Comparison of ENCODE assay signal across 13 cellular contexts in the genomic region with DNA sequence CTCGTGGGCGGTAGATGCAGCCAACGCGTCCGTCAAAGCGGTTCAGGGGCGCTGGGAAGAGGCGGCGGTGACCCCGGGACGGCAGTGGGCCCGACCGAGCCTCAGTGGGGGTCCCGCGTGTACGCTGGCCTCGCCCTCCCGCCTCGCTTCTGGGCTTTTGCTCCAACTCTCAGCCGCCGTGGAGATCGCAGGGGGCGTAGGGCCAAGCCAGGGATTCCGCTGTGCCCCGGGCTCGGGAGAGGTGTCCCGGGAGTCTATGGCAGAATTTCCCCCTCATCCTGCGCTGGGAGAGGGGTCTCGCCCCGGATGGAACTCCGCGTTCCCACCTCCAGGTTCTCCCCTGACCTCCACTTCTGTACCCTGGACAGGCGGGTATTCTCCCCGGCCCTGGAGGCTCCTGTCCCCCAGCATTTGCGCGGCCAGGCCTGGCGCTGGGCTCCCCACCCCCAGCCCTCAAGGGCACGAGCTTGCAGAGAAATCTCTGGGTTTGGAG.
DNase-seq lines count a peak whose midpoint lies in the region; ATAC-seq, FAIRE-seq and TF ChIP-seq lines count a peak whose summit lies in the region.
"Had no signal": no experiment of that assay in that cellular context is flagged by ENCODE, and none has a peak within 500 bp of the region (broad histone marks: within the 10 kb centered on the region; RNA-seq: fewer than 3 reads in every experiment).

No MANE protein-coding gene starts in this region.

- no peak for TF ChIP-seq RAD21 in K562 (CRISPR knock-in tag; conservative IDR thresholded peaks at IDR 0.05 in 1 of 2, IDR thresholded peaks at IDR 0.05 in 1 of 2)

- CTCF ChIA-PET in activated CD8-positive, alpha-beta T cell treated with anti-CD3 and anti-CD28 coated beads for 36 hours (lab: Charles Lee) = interaction anchor here (1.0 to 1.2 kb wide), 2 partner anchors 67 to 130 kb away, joined by 3 read pairs; no protein-coding TSS in a partner anchor
- CTCF ChIA-PET in activated CD8-positive, alpha-beta T cell treated with anti-CD3 and anti-CD28 coated beads, Interleukin-2, amount 10 ng/mL, durations not matched to agents 7 days and 5 days (lab: Charles Lee) = no interaction called here
- CTCF ChIA-PET in K562 (lab: Yijun Ruan, JAX; ENCODE audit: low intra/inter-chr PET ratio) = interaction anchor here (1.4 kb wide), 1 partner anchor 349 kb away, joined by 4 read pairs; no protein-coding TSS in a partner anchor
- CTCF ChIA-PET in activated CD8-positive, alpha-beta memory T cell treated with anti-CD3 and anti-CD28 coated beads, Interleukin-2, amount 10 ng/mL, durations not matched to agents 7 days and 5 days (lab: Charles Lee) = no interaction called here

- H3K36me3 ChIP-seq in K562 (ENCODE audit: control insufficient read depth, insufficient read depth, low read length) = no peaks in the 10 kb centered on the region
- H3K36me3 ChIP-seq in stomach = no peaks in the 10 kb centered on the region
- H3K36me3 ChIP-seq: gastrocnemius medialis had no signal

- H3K4me3 Mint-ChIP-seq in activated CD8-positive, alpha-beta T cell treated with anti-CD3 and anti-CD28 coated beads for 36 hours = no peak overlapping the region
- no peak overlapping the region for H3K4me3 Mint-ChIP-seq in activated CD8-positive, alpha-beta T cell treated with anti-CD3 and anti-CD28 coated beads, Interleukin-2, amount 10 ng/mL, durations not matched to agents 7 days and 5 days
- no peak overlapping the region for H3K4me3 Mint-ChIP-seq in activated CD8-positive, alpha-beta memory T cell treated with anti-CD3 and anti-CD28 coated beads, Interleukin-2, amount 10 ng/mL, durations not matched to agents 7 days and 5 days

- POLR2A ChIA-PET in activated CD8-positive, alpha-beta T cell treated with anti-CD3 and anti-CD28 coated beads for 36 hours (lab: Charles Lee) = no interaction called here
- POLR2A ChIA-PET in activated CD8-positive, alpha-beta T cell treated with anti-CD3 and anti-CD28 coated beads, Interleukin-2, amount 10 ng/mL, durations not matched to agents 7 days and 5 days (lab: Charles Lee) = no interaction called here
- POLR2A ChIA-PET in K562 (lab: Yijun Ruan, JAX) = interaction anchor here (0.5 to 1.4 kb wide), 2 partner anchors 10 to 22 kb away, joined by 3 to 4 read pairs; no protein-coding TSS in a partner anchor

- H3K36me3 Mint-ChIP-seq in activated CD8-positive, alpha-beta T cell treated with anti-CD3 and anti-CD28 coated beads for 36 hours (ENCODE audit: low read depth) = no peaks in the 10 kb centered on the region
- H3K36me3 Mint-ChIP-seq in activated CD8-positive, alpha-beta T cell treated with anti-CD3 and anti-CD28 coated beads, Interleukin-2, amount 10 ng/mL, durations not matched to agents 7 days and 5 days (ENCODE audit: low read depth) = no peaks in the 10 kb centered on the region
- H3K36me3 Mint-ChIP-seq in activated CD8-positive, alpha-beta memory T cell treated with anti-CD3 and anti-CD28 coated beads, Interleukin-2, amount 10 ng/mL, durations not matched to agents 7 days and 5 days = no peaks in the 10 kb centered on the region

- no peak overlapping the region for H3K27ac Mint-ChIP-seq in activated CD8-positive, alpha-beta T cell treated with anti-CD3 and anti-CD28 coated beads for 36 hours
- H3K27ac Mint-ChIP-seq in activated CD8-positive, alpha-beta T cell treated with anti-CD3 and anti-CD28 coated beads, Interleukin-2, amount 10 ng/mL, durations not matched to agents 7 days and 5 days = no peak overlapping the region
- H3K27ac Mint-ChIP-seq in activated CD8-positive, alpha-beta memory T cell treated with anti-CD3 and anti-CD28 coated beads, Interleukin-2, amount 10 ng/mL, durations not matched to agents 7 days and 5 days = no peak overlapping the region
- H3K27ac Mint-ChIP-seq: naive B cell had no signal

- H4K20me1 ChIP-seq in K562 (replicated peaks; ENCODE audit: control insufficient read depth, insufficient read depth, low read length) = peaks cover 22% of the 10 kb centered on the region

- TF ChIP-seq POLR2A in K562 (conservative IDR thresholded peaks at IDR 0.05) (no peak), stomach (IDR thresholded peaks at IDR 0.05) (no peak)

- H3K4me1 Mint-ChIP-seq in activated CD8-positive, alpha-beta T cell treated with anti-CD3 and anti-CD28 coated beads for 36 hours (ENCODE audit: low read depth) = peaks cover 19% of the 10 kb centered on the region
- no peaks in the 10 kb centered on the region for H3K4me1 Mint-ChIP-seq in activated CD8-positive, alpha-beta T cell treated with anti-CD3 and anti-CD28 coated beads, Interleukin-2, amount 10 ng/mL, durations not matched to agents 7 days and 5 days (ENCODE audit: low read depth)
- peaks cover 2% of the 10 kb centered on the region for H3K4me1 Mint-ChIP-seq in activated CD8-positive, alpha-beta memory T cell treated with anti-CD3 and anti-CD28 coated beads, Interleukin-2, amount 10 ng/mL, durations not matched to agents 7 days and 5 days

- H3K4me1 ChIP-seq in K562 (replicated peaks in 1 of 2; ENCODE audit: control insufficient read depth in 2 of 2, insufficient read depth in 2 of 2, low read length in 2 of 2) = peaks cover 0 to 16% of the 10 kb centered on the region in 2 experiments; a peak in 2 of 5 replicates
- H3K4me1 ChIP-seq in stomach = peaks cover 11 to 21% (median 18%) of the 10 kb centered on the region in 4 donors

- TF ChIP-seq EP300 in K562 (IDR thresholded peaks at IDR 0.05; ENCODE audit: low read length) (no peak), stomach (IDR thresholded peaks at IDR 0.05) (no peak)

- H3K9me3 Mint-ChIP-seq in activated CD8-positive, alpha-beta T cell treated with anti-CD3 and anti-CD28 coated beads for 36 hours = no peaks in the 10 kb centered on the region
- H3K9me3 Mint-ChIP-seq in activated CD8-positive, alpha-beta T cell treated with anti-CD3 and anti-CD28 coated beads, Interleukin-2, amount 10 ng/mL, durations not matched to agents 7 days and 5 days (ENCODE audit: insufficient read depth) = no peaks in the 10 kb centered on the region
- no peaks in the 10 kb centered on the region for H3K9me3 Mint-ChIP-seq in activated CD8-positive, alpha-beta memory T cell treated with anti-CD3 and anti-CD28 coated beads, Interleukin-2, amount 10 ng/mL, durations not matched to agents 7 days and 5 days (ENCODE audit: low read depth)

- no peak overlapping the region for H3K4me3 ChIP-seq in K562
- peak overlapping the region; percentile 27 to 45 (median 37) for H3K4me3 ChIP-seq in stomach

- DNase-seq in activated CD8-positive, alpha-beta T cell treated with anti-CD3 and anti-CD28 coated beads for 36 hours = no peak
- no peak for DNase-seq in activated CD8-positive, alpha-beta T cell treated with anti-CD3 and anti-CD28 coated beads, Interleukin-2, amount 10 ng/mL, durations not matched to agents 7 days and 5 days
- DNase-seq in K562 (ENCODE audit: extremely low read depth in 1 of 4, low spot score in 3 of 4) (no peak), left kidney (ENCODE audit: low read depth, low spot score) (peak; percentile 29), stomach (no peak)
- DNase-seq in activated CD8-positive, alpha-beta memory T cell treated with anti-CD3 and anti-CD28 coated beads, Interleukin-2, amount 10 ng/mL, durations not matched to agents 7 days and 5 days = no peak
- DNase-seq: activated effector memory CD4-positive, alpha-beta T cell treated with Interleukin-2 at 50 U/mL for 16 hours; gastrocnemius medialis; NCI-H2029 treated with DMSO at 0.1 percent for 48 hours had no signal

- FAIRE-seq in K562 (lab: Jason Lieb, UNC) = no peak
- FAIRE-seq: colon had no signal

- peaks cover 61% of the 10 kb centered on the region for H3K27me3 Mint-ChIP-seq in activated CD8-positive, alpha-beta T cell treated with anti-CD3 and anti-CD28 coated beads for 36 hours
- peaks cover 57% of the 10 kb centered on the region for H3K27me3 Mint-ChIP-seq in activated CD8-positive, alpha-beta T cell treated with anti-CD3 and anti-CD28 coated beads, Interleukin-2, amount 10 ng/mL, durations not matched to agents 7 days and 5 days (ENCODE audit: low read depth)
- H3K27me3 Mint-ChIP-seq in activated CD8-positive, alpha-beta memory T cell treated with anti-CD3 and anti-CD28 coated beads, Interleukin-2, amount 10 ng/mL, durations not matched to agents 7 days and 5 days = peaks cover 52% of the 10 kb centered on the region

- WGBS in K562 (ENCODE audit: insufficient coverage, low coverage, missing lambda C conversion rate) = 36% methylated on average over 28 of the region's 38 CpGs
- WGBS in stomach, 5 donors = 2 to 10% (median 4%) methylated on average over 9 to 38 of the region's 38 CpGs

- H3K9me3 ChIP-seq in K562 (replicated peaks; ENCODE audit: control insufficient read depth, insufficient read depth, low read depth, low read length) = no peaks in the 10 kb centered on the region
- H3K9me3 ChIP-seq in stomach = peaks cover 0 to 10% (median 0%) of the 10 kb centered on the region in 4 donors
- H3K9me3 ChIP-seq: gastrocnemius medialis had no signal

- peak; percentile 7 for ATAC-seq in activated CD8-positive, alpha-beta T cell treated with anti-CD3 and anti-CD28 coated beads for 36 hours
- ATAC-seq in activated CD8-positive, alpha-beta T cell treated with anti-CD3 and anti-CD28 coated beads, Interleukin-2, amount 10 ng/mL, durations not matched to agents 7 days and 5 days = no peak
- peak; percentile 6; the same call in 2 of the 3 replicates for ATAC-seq in K562
- ATAC-seq in GM19023 (IDR thresholded peaks at IDR 0.05; ENCODE audit: unreplicated experiment) = no peak
- ATAC-seq in activated CD8-positive, alpha-beta memory T cell treated with anti-CD3 and anti-CD28 coated beads, Interleukin-2, amount 10 ng/mL, durations not matched to agents 7 days and 5 days = no peak
- ATAC-seq in HG03095 (IDR thresholded peaks at IDR 0.05; ENCODE audit: unreplicated experiment) = no peak
- ATAC-seq: gastrocnemius medialis had no signal

- in situ Hi-C loops in K562 (cut with MboI) = no loop called here

- H3K4me2 ChIP-seq in K562 (ENCODE audit: insufficient read depth, low read length) = no peak overlapping the region

- peaks cover 39 to 69% of the 10 kb centered on the region in 2 experiments for H3K27me3 ChIP-seq in K562 (ENCODE audit: control insufficient read depth in 2 of 2, insufficient read depth in 2 of 2, low read length in 2 of 2)
- H3K27me3 ChIP-seq in stomach = peaks cover 5 to 93% (median 55%) of the 10 kb centered on the region in 3 donors

- H3K9me1 ChIP-seq in K562 (ENCODE audit: control insufficient read depth, insufficient read depth, low read length) = no peaks in the 10 kb centered on the region

- H3K79me2 ChIP-seq in K562 (ENCODE audit: control insufficient read depth, insufficient read depth, low read length) = no peaks in the 10 kb centered on the region

- no TSS peak for BruUV-seq in K562 (replicated peaks; lab: Mats Ljungman, UMichigan)

- H3K27ac ChIP-seq in K562 (ENCODE audit: extremely low read depth, low read depth, low read length) = no peak overlapping the region
- no peak overlapping the region for H3K27ac ChIP-seq in stomach
- H3K27ac ChIP-seq: gastrocnemius medialis had no signal

- no peak for TF ChIP-seq CTCF in activated CD8-positive, alpha-beta T cell treated with anti-CD3 and anti-CD28 coated beads for 36 hours (IDR thresholded peaks at IDR 0.05)
- TF ChIP-seq CTCF in K562 (IDR thresholded peaks at IDR 0.05 in 2 of 3, conservative IDR thresholded peaks at IDR 0.05 in 1 of 3; ENCODE audit: insufficient read depth in 2 of 3, low read depth in 1 of 3, low read length in 3 of 3) (no peak), stomach (IDR thresholded peaks at IDR 0.05) (no peak)

- H2AFZ ChIP-seq in K562 (ENCODE audit: low read depth, low read length) = no peak overlapping the region

- intact Hi-C loops in activated CD8-positive, alpha-beta T cell treated with anti-CD3 and anti-CD28 coated beads for 36 hours (cut with micrococcal nuclease) = no loop called here
- intact Hi-C loops in K562 (cut with micrococcal nuclease) = no loop called here
- intact Hi-C loops in stomach (cut with DNase I; ENCODE audit: low total_unique reads) = no loop called here

- H3K9ac ChIP-seq in K562 (ENCODE audit: insufficient read depth in 1 of 2, low read depth in 2 of 2, low read length in 2 of 2) = no peak overlapping the region

Comparison
In these comparisons a context has a peak if more than half of its experiments do, and no peak if none do; other contexts are left out.
1. ATAC-seq: peak in activated CD8-positive, alpha-beta T cell treated with anti-CD3 and anti-CD28 coated beads for 36 hours (single experiment) and K562 (single experiment); none in activated CD8-positive, alpha-beta T cell treated with anti-CD3 and anti-CD28 coated beads, Interleukin-2, amount 10 ng/mL, durations not matched to agents 7 days and 5 days (single experiment), GM19023 (single experiment), activated CD8-positive, alpha-beta memory T cell treated with anti-CD3 and anti-CD28 coated beads, Interleukin-2, amount 10 ng/mL, durations not matched to agents 7 days and 5 days (single experiment) and HG03095 (single experiment).
2. CTCF ChIA-PET loops: an anchor here in activated CD8-positive, alpha-beta T cell treated with anti-CD3 and anti-CD28 coated beads for 36 hours (1.0 to 1.2 kb wide) and K562 (1.4 kb wide); none called in activated CD8-positive, alpha-beta T cell treated with anti-CD3 and anti-CD28 coated beads, Interleukin-2, amount 10 ng/mL, durations not matched to agents 7 days and 5 days and activated CD8-positive, alpha-beta memory T cell treated with anti-CD3 and anti-CD28 coated beads, Interleukin-2, amount 10 ng/mL, durations not matched to agents 7 days and 5 days.